In the genomic region with DNA sequence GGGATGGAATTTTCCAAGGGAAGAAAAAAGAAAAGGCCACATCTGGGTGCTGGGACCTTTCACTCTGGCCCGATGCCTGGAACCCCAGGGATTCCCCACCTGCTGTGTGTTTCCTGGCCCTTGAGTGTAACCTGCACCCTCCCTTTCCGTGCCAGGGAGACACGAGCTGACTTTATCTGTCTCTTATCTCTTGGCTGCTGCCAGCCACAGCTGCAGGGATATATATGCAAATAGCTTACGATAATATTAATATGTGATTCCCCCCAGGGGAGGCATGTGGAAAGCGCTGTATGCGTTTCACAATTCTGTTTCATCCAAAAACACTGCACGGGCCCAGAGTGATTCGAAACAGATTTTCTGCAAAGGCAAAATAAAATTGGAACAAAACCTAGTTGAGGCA, we compare ENCODE assay signal across 13 cellular contexts. TPM values are rescaled to one million over a fixed set of nuclear protein-coding genes. Genes with fewer than 3 reads are reported as not detected.
DNase-seq lines count a peak whose midpoint lies in the region; ATAC-seq and TF ChIP-seq lines count a peak whose summit lies in the region.
"Had no signal": no experiment of that assay in that cellular context is flagged by ENCODE, and none has a peak within 500 bp of the region (broad histone marks: within the 10 kb centered on the region; RNA-seq: fewer than 3 reads in every experiment).

No MANE protein-coding gene starts in this region.

- peak; percentile 74 for DNase-seq in NCI-H2171 treated with DMSO at 0.1 percent for 48 hours (lab: John Stamatoyannopoulos, UW)
- DNase-seq in endothelial cell (ENCODE audit: low spot score): no peak
- DNase-seq in NCI-H446 treated with DMSO at 0.1 percent for 48 hours (lab: John Stamatoyannopoulos, UW): no peak
- DNase-seq in activated T-cell treated with anti-CD3 and anti-CD28 coated beads, Interleukin-2, amount 50 U/mL, for 48 hours: no peak
- DNase-seq: activated B cell treated with CpG ODN at 0.5 μM for 24 hours, midbrain had no signal

- H3K9me3 Mint-ChIP-seq in endothelial cell (ENCODE audit: unreplicated experiment): no peaks in the 10 kb centered on the region
- H3K9me3 Mint-ChIP-seq: activated B cell treated with CpG ODN at 0.5 μM for 24 hours; activated naive CD4-positive, alpha-beta T cell treated with anti-CD3 and anti-CD28 coated beads, Interleukin-2, amount 50 U/mL, for 72 hours had no signal

- H3K9ac ChIP-seq in BLaER1 treated with 17β-estradiol and CSF1 and Interleukin-3, amounts not matched to agents 10 nM and 100 nM: peak overlapping the region in 8 of 11 experiments; percentile 5 to 72 (median 46); a peak in 15 of 22 replicates

- H3K9me3 ChIP-seq in BLaER1 treated with 17β-estradiol and CSF1 and Interleukin-3, amounts not matched to agents 10 nM and 100 nM (replicated peaks in 1 of 11): no peaks in the 10 kb centered on the region
- no peaks in the 10 kb centered on the region for H3K9me3 ChIP-seq in muscle layer of duodenum (ENCODE audit: control insufficient read depth in 1 of 2, low read length in 2 of 2)
- H3K9me3 ChIP-seq: thoracic aorta had no signal

- peaks cover 32% of the 10 kb centered on the region for H3K4me1 Mint-ChIP-seq in endothelial cell (ENCODE audit: unreplicated experiment)

- H3K27ac Mint-ChIP-seq in endothelial cell (ENCODE audit: unreplicated experiment): no peak overlapping the region
- H3K27ac Mint-ChIP-seq: activated B cell treated with CpG ODN at 0.5 μM for 24 hours; activated naive CD4-positive, alpha-beta T cell treated with anti-CD3 and anti-CD28 coated beads, Interleukin-2, amount 50 U/mL, for 72 hours had no signal

- peaks cover 0 to 3% (median 0%) of the 10 kb centered on the region in 11 experiments; a peak in 1 of 22 replicates for H3K27me3 ChIP-seq in BLaER1 treated with 17β-estradiol and CSF1 and Interleukin-3, amounts not matched to agents 10 nM and 100 nM
- H3K27me3 ChIP-seq in muscle layer of duodenum (ENCODE audit: low read depth, low read length): peaks cover 16% of the 10 kb centered on the region

- peak overlapping the region; percentile 31 for H3K4me3 Mint-ChIP-seq in endothelial cell (ENCODE audit: unreplicated experiment)
- H3K4me3 Mint-ChIP-seq: activated B cell treated with CpG ODN at 0.5 μM for 24 hours had no signal

- peaks cover 9 to 56% (median 49%) of the 10 kb centered on the region in 10 experiments for H3K4me1 ChIP-seq in BLaER1 treated with 17β-estradiol and CSF1 and Interleukin-3, amounts not matched to agents 10 nM and 100 nM
- peaks cover 0 to 41% of the 10 kb centered on the region in 2 donors for H3K4me1 ChIP-seq in muscle layer of duodenum (ENCODE audit: control insufficient read depth in 1 of 2, insufficient read depth in 2 of 2, low read length in 2 of 2)

- no peaks in the 10 kb centered on the region for H4K20me1 ChIP-seq in BLaER1 treated with 17β-estradiol and CSF1 and Interleukin-3, amounts not matched to agents 10 nM and 100 nM

- H3K27ac ChIP-seq in BLaER1 treated with 17β-estradiol and CSF1 and Interleukin-3, amounts not matched to agents 10 nM and 100 nM: peak overlapping the region in 9 of 11 experiments; percentile 13 to 81 (median 53); a peak in 15 of 22 replicates
- no peak overlapping the region for H3K27ac ChIP-seq in muscle layer of duodenum (ENCODE audit: low read length)
- H3K27ac ChIP-seq: epithelial cell of prostate, thoracic aorta had no signal

- no peak for ATAC-seq in GM21576 (IDR thresholded peaks at IDR 0.05; ENCODE audit: unreplicated experiment)
- no peak for ATAC-seq in GM19351 (IDR thresholded peaks at IDR 0.05; ENCODE audit: unreplicated experiment)
- ATAC-seq: activated naive CD4-positive, alpha-beta T cell treated with anti-CD3 and anti-CD28 coated beads, Interleukin-2, amount 50 U/mL, for 72 hours had no signal

- H3K4me3 ChIP-seq in BLaER1 treated with 17β-estradiol and CSF1 and Interleukin-3, amounts not matched to agents 10 nM and 100 nM: 0 out of 20 replicates have a peak overlapping the region, but pooled peaks of 1 of the 10 experiments have one; percentile 10
- peak overlapping the region; percentile 64 to 77 for H3K4me3 ChIP-seq in muscle layer of duodenum (ENCODE audit: low read depth in 1 of 2, low read length in 2 of 2)
- H3K4me3 ChIP-seq: thoracic aorta had no signal

- H3K36me3 Mint-ChIP-seq in endothelial cell (ENCODE audit: low read depth, unreplicated experiment): no peaks in the 10 kb centered on the region
- H3K36me3 Mint-ChIP-seq: activated naive CD4-positive, alpha-beta T cell treated with anti-CD3 and anti-CD28 coated beads, Interleukin-2, amount 50 U/mL, for 72 hours had no signal

- H3K36me3 ChIP-seq in BLaER1 treated with 17β-estradiol and CSF1 and Interleukin-3, amounts not matched to agents 10 nM and 100 nM: no peaks in the 10 kb centered on the region
- no peaks in the 10 kb centered on the region for H3K36me3 ChIP-seq in muscle layer of duodenum (ENCODE audit: control insufficient read depth in 1 of 2, insufficient read depth in 2 of 2, low read length in 2 of 2)
- H3K36me3 ChIP-seq: thoracic aorta had no signal

- H3K27me3 Mint-ChIP-seq in endothelial cell (ENCODE audit: unreplicated experiment): peaks cover 5% of the 10 kb centered on the region

- H3K4me2 ChIP-seq in BLaER1 treated with 17β-estradiol and CSF1 and Interleukin-3, amounts not matched to agents 10 nM and 100 nM: peak overlapping the region; percentile 20 to 90 (median 67); a peak in 21 of 22 replicates

- TF ChIP-seq CTCF in endothelial cell (IDR thresholded peaks at IDR 0.05; ENCODE audit: unreplicated experiment): no peak

RNA-seq across cellular contexts. Expression of a gene that starts 1.5 kb away (rescaled TPM):
- total RNA-seq in endothelial cell (ENCODE audit: unreplicated experiment): 11.2 TPM
- total RNA-seq: activated B cell treated with CpG ODN at 0.5 μM for 24 hours had no signal

RNA-seq across cellular contexts. Expression of a gene that starts 41.5 kb away (rescaled TPM):
- total RNA-seq in endothelial cell (ENCODE audit: unreplicated experiment): 7.1 TPM
